ENCODE assay signal across 23 cellular contexts in the genomic region with DNA sequence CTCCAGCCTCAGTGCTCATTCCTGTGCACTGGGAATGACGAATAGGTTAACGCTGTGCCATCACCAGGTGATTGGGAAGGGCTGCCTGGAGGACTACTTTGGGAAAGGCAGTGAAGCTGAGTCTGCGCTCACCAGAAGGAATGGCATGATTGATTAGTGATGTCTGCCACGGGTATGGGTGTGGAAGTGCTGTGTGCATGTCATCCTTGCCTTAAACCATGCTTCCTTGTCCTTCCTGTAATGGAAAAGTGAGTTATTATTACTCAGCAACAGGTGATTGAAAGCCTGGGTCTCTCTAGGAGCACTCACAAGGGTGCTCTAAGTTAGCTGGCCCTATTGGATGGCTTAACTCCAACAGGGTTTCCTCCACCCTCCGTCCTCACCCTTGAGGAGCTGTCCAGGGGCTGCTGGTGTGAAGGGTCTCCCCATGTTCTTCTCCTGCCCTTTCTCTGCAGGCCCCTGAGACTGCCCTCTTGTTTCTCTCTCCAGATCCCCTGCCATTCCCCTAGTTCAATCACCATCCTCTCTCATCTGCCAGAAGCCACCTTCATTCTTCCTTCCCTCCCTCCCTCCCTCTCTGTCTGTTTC.
"Had no signal": no experiment of that assay in that cellular context is flagged by ENCODE, and none has a peak within 500 bp of the region (broad histone marks: within the 10 kb centered on the region; RNA-seq: fewer than 3 reads in every experiment).

No MANE protein-coding gene starts in this region.

- H3K4me3 ChIP-seq: SK-N-MC had no signal

- H3K27ac ChIP-seq: SK-N-MC, VCaP had no signal

- DNase-seq: activated CD4-positive, alpha-beta memory T cell treated with anti-CD3 and anti-CD28 coated beads for 36 hours; activated CD4-positive, alpha-beta T cell treated with anti-CD3 and anti-CD28 coated beads, Interleukin-2, amount 10 ng/mL, durations not matched to agents 7 days and 5 days; activated CD4-positive, CD25-positive, alpha-beta regulatory T cell; activated CD8-positive, alpha-beta memory T cell treated with anti-CD3 and anti-CD28 coated beads for 24 hours; activated gamma-delta T cell; activated naive CD4-positive, alpha-beta T cell treated with anti-CD3 and anti-CD28 coated beads for 36 hours; activated T-cell treated with anti-CD3 and anti-CD28 coated beads, Interleukin-2, amount 50 U/mL, for 48 hours; amygdala; caudate nucleus; NCI-H1092; NCI-H1417; NCI-H1930; NCI-H2171; NCI-H2227 treated with DMSO at 0.1 percent for 48 hours; NCI-H526 treated with DMSO at 0.1 percent for 48 hours; NCI-H82; RPMI8226; T-helper 1 cell had no signal

- ATAC-seq: activated T-helper 17 cell treated with anti-CD3 and anti-CD28 coated beads, Interleukin-2, amount 50 U/mL, for 72 hours; Panc1; Right ventricle myocardium inferior had no signal
